ENCODE assay signal across 1 cellular context in genomic region chr22:20116951-20117645, GRCh38.
TF ChIP-seq lines count a peak whose summit lies in the region.

Gene TRMT2A (minus strand): TSS chr22:20117226. CDS start chr22:20116906, 320 bp downstream.

TF ChIP-seq in HepG2, 621 proteins besides CTCF, POLR2A, EP300 and RAD21 (continued from another document and continues in another):
- TF ChIP-seq, protein P1, sequence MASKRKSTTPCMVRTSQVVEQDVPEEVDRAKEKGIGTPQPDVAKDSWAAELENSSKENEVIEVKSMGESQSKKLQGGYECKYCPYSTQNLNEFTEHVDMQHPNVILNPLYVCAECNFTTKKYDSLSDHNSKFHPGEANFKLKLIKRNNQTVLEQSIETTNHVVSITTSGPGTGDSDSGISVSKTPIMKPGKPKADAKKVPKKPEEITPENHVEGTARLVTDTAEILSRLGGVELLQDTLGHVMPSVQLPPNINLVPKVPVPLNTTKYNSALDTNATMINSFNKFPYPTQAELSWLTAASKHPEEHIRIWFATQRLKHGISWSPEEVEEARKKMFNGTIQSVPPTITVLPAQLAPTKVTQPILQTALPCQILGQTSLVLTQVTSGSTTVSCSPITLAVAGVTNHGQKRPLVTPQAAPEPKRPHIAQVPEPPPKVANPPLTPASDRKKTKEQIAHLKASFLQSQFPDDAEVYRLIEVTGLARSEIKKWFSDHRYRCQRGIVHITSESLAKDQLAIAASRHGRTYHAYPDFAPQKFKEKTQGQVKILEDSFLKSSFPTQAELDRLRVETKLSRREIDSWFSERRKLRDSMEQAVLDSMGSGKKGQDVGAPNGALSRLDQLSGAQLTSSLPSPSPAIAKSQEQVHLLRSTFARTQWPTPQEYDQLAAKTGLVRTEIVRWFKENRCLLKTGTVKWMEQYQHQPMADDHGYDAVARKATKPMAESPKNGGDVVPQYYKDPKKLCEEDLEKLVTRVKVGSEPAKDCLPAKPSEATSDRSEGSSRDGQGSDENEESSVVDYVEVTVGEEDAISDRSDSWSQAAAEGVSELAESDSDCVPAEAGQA (IDR thresholded peaks at IDR 0.05; ENCODE audit: low read depth): peak; percentile 92
- TF ChIP-seq, protein P1 (CRISPR knock-in tag; IDR thresholded peaks at IDR 0.05; ENCODE audit: borderline replicate concordance): no peak
- TF ChIP-seq ZNF501 (CRISPR knock-in tag; IDR thresholded peaks at IDR 0.05): peak; percentile 93
- TF ChIP-seq ZNF883 (CRISPR knock-in tag; IDR thresholded peaks at IDR 0.05; ENCODE audit: not compliant biosample characterization): no peak
- TF ChIP-seq THAP11 (CRISPR knock-in tag; IDR thresholded peaks at IDR 0.05): peak; percentile 96
- TF ChIP-seq RBFOX2 (IDR thresholded peaks at IDR 0.05; ENCODE audit: low read depth, low read length): peak; percentile 87
- TF ChIP-seq ARHGAP35 (CRISPR knock-in tag; IDR thresholded peaks at IDR 0.05; ENCODE audit: borderline replicate concordance): peak; percentile 85
- TF ChIP-seq CHCHD3 (CRISPR knock-in tag; IDR thresholded peaks at IDR 0.05): 0 out of 2 replicates have a peak, but pooled peaks have one; percentile 9
- no peak for TF ChIP-seq NFRKB (IDR thresholded peaks at IDR 0.05)
- TF ChIP-seq, protein P2, sequence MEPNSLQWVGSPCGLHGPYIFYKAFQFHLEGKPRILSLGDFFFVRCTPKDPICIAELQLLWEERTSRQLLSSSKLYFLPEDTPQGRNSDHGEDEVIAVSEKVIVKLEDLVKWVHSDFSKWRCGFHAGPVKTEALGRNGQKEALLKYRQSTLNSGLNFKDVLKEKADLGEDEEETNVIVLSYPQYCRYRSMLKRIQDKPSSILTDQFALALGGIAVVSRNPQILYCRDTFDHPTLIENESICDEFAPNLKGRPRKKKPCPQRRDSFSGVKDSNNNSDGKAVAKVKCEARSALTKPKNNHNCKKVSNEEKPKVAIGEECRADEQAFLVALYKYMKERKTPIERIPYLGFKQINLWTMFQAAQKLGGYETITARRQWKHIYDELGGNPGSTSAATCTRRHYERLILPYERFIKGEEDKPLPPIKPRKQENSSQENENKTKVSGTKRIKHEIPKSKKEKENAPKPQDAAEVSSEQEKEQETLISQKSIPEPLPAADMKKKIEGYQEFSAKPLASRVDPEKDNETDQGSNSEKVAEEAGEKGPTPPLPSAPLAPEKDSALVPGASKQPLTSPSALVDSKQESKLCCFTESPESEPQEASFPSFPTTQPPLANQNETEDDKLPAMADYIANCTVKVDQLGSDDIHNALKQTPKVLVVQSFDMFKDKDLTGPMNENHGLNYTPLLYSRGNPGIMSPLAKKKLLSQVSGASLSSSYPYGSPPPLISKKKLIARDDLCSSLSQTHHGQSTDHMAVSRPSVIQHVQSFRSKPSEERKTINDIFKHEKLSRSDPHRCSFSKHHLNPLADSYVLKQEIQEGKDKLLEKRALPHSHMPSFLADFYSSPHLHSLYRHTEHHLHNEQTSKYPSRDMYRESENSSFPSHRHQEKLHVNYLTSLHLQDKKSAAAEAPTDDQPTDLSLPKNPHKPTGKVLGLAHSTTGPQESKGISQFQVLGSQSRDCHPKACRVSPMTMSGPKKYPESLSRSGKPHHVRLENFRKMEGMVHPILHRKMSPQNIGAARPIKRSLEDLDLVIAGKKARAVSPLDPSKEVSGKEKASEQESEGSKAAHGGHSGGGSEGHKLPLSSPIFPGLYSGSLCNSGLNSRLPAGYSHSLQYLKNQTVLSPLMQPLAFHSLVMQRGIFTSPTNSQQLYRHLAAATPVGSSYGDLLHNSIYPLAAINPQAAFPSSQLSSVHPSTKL (CRISPR knock-in tag; IDR thresholded peaks at IDR 0.05): peak; percentile 70
- TF ChIP-seq, protein P3, sequence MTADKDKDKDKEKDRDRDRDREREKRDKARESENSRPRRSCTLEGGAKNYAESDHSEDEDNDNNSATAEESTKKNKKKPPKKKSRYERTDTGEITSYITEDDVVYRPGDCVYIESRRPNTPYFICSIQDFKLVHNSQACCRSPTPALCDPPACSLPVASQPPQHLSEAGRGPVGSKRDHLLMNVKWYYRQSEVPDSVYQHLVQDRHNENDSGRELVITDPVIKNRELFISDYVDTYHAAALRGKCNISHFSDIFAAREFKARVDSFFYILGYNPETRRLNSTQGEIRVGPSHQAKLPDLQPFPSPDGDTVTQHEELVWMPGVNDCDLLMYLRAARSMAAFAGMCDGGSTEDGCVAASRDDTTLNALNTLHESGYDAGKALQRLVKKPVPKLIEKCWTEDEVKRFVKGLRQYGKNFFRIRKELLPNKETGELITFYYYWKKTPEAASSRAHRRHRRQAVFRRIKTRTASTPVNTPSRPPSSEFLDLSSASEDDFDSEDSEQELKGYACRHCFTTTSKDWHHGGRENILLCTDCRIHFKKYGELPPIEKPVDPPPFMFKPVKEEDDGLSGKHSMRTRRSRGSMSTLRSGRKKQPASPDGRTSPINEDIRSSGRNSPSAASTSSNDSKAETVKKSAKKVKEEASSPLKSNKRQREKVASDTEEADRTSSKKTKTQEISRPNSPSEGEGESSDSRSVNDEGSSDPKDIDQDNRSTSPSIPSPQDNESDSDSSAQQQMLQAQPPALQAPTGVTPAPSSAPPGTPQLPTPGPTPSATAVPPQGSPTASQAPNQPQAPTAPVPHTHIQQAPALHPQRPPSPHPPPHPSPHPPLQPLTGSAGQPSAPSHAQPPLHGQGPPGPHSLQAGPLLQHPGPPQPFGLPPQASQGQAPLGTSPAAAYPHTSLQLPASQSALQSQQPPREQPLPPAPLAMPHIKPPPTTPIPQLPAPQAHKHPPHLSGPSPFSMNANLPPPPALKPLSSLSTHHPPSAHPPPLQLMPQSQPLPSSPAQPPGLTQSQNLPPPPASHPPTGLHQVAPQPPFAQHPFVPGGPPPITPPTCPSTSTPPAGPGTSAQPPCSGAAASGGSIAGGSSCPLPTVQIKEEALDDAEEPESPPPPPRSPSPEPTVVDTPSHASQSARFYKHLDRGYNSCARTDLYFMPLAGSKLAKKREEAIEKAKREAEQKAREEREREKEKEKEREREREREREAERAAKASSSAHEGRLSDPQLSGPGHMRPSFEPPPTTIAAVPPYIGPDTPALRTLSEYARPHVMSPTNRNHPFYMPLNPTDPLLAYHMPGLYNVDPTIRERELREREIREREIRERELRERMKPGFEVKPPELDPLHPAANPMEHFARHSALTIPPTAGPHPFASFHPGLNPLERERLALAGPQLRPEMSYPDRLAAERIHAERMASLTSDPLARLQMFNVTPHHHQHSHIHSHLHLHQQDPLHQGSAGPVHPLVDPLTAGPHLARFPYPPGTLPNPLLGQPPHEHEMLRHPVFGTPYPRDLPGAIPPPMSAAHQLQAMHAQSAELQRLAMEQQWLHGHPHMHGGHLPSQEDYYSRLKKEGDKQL (CRISPR knock-in tag; IDR thresholded peaks at IDR 0.05; ENCODE audit: low read depth): peak; percentile 30; the same call in 1 of the 2 replicates
- peak; percentile 80 for TF ChIP-seq KDM5B (CRISPR knock-in tag; IDR thresholded peaks at IDR 0.05; ENCODE audit: borderline replicate concordance)
- no peak for TF ChIP-seq ZNF367 (CRISPR knock-in tag; IDR thresholded peaks at IDR 0.05; ENCODE audit: borderline replicate concordance)
- no peak for TF ChIP-seq ZNF383 (CRISPR knock-in tag; IDR thresholded peaks at IDR 0.05; ENCODE audit: borderline replicate concordance)
- TF ChIP-seq, protein P4, sequence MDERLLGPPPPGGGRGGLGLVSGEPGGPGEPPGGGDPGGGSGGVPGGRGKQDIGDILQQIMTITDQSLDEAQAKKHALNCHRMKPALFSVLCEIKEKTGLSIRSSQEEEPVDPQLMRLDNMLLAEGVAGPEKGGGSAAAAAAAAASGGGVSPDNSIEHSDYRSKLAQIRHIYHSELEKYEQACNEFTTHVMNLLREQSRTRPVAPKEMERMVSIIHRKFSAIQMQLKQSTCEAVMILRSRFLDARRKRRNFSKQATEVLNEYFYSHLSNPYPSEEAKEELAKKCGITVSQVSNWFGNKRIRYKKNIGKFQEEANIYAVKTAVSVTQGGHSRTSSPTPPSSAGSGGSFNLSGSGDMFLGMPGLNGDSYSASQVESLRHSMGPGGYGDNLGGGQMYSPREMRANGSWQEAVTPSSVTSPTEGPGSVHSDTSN (CRISPR knock-in tag; IDR thresholded peaks at IDR 0.05): no peak
- TF ChIP-seq EZH2 (conservative IDR thresholded peaks at IDR 0.05; ENCODE audit: low read depth, low read length): no peak
- TF ChIP-seq ZBTB20 (CRISPR knock-in tag; IDR thresholded peaks at IDR 0.05; ENCODE audit: borderline replicate concordance, low read depth): peak; percentile 60; the same call in 1 of the 2 replicates
- no peak; the same call in 1 of the 2 replicates for TF ChIP-seq NRL (CRISPR knock-in tag; IDR thresholded peaks at IDR 0.05; ENCODE audit: borderline replicate concordance)
- TF ChIP-seq HNF4G (IDR thresholded peaks at IDR 0.05; ENCODE audit: borderline replicate concordance, low read depth, low read length): peak; percentile 87
- TF ChIP-seq HNF4G (CRISPR knock-in tag; IDR thresholded peaks at IDR 0.05; ENCODE audit: borderline replicate concordance, low read depth): peak; percentile 66; the same call in 1 of the 2 replicates
- TF ChIP-seq ZSCAN22 (CRISPR knock-in tag; IDR thresholded peaks at IDR 0.05): no peak
- no peak for TF ChIP-seq ZNF496 (CRISPR knock-in tag; IDR thresholded peaks at IDR 0.05; ENCODE audit: insufficient replicate concordance)
- TF ChIP-seq JARID2 (CRISPR knock-in tag; IDR thresholded peaks at IDR 0.05; ENCODE audit: insufficient replicate concordance): no peak
- TF ChIP-seq NKX3-1 (CRISPR knock-in tag; IDR thresholded peaks at IDR 0.05): peak; percentile 90
- TF ChIP-seq, protein P5, sequence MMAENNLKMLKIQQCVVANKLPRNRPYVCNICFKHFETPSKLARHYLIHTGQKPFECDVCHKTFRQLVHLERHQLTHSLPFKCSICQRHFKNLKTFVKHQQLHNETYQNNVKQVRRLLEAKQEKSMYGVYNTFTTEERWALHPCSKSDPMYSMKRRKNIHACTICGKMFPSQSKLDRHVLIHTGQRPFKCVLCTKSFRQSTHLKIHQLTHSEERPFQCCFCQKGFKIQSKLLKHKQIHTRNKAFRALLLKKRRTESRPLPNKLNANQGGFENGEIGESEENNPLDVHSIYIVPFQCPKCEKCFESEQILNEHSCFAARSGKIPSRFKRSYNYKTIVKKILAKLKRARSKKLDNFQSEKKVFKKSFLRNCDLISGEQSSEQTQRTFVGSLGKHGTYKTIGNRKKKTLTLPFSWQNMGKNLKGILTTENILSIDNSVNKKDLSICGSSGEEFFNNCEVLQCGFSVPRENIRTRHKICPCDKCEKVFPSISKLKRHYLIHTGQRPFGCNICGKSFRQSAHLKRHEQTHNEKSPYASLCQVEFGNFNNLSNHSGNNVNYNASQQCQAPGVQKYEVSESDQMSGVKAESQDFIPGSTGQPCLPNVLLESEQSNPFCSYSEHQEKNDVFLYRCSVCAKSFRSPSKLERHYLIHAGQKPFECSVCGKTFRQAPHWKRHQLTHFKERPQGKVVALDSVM (CRISPR knock-in tag; IDR thresholded peaks at IDR 0.05): peak; percentile 62
- no peak; the same call in 1 of the 2 replicates for TF ChIP-seq ZNF205 (CRISPR knock-in tag; IDR thresholded peaks at IDR 0.05)
- peak; percentile 100 for TF ChIP-seq E2F5 (CRISPR knock-in tag; conservative IDR thresholded peaks at IDR 0.05)
- TF ChIP-seq, protein P6, sequence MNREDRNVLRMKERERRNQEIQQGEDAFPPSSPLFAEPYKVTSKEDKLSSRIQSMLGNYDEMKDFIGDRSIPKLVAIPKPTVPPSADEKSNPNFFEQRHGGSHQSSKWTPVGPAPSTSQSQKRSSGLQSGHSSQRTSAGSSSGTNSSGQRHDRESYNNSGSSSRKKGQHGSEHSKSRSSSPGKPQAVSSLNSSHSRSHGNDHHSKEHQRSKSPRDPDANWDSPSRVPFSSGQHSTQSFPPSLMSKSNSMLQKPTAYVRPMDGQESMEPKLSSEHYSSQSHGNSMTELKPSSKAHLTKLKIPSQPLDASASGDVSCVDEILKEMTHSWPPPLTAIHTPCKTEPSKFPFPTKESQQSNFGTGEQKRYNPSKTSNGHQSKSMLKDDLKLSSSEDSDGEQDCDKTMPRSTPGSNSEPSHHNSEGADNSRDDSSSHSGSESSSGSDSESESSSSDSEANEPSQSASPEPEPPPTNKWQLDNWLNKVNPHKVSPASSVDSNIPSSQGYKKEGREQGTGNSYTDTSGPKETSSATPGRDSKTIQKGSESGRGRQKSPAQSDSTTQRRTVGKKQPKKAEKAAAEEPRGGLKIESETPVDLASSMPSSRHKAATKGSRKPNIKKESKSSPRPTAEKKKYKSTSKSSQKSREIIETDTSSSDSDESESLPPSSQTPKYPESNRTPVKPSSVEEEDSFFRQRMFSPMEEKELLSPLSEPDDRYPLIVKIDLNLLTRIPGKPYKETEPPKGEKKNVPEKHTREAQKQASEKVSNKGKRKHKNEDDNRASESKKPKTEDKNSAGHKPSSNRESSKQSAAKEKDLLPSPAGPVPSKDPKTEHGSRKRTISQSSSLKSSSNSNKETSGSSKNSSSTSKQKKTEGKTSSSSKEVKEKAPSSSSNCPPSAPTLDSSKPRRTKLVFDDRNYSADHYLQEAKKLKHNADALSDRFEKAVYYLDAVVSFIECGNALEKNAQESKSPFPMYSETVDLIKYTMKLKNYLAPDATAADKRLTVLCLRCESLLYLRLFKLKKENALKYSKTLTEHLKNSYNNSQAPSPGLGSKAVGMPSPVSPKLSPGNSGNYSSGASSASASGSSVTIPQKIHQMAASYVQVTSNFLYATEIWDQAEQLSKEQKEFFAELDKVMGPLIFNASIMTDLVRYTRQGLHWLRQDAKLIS (CRISPR knock-in tag; IDR thresholded peaks at IDR 0.05): 0 out of 2 replicates have a peak, but pooled peaks have one; percentile 72
- TF ChIP-seq GATA4 (IDR thresholded peaks at IDR 0.05; ENCODE audit: borderline replicate concordance, low read depth): no peak
- TF ChIP-seq FOXO1 (CRISPR knock-in tag; IDR thresholded peaks at IDR 0.05): peak; percentile 66; the same call in 1 of the 2 replicates
